Comparison of ENCODE assay signal across 15 cellular contexts in genomic region chr5:6365977-6366590, GRCh38. TPM values are rescaled to one million over a fixed set of nuclear protein-coding genes. Genes with fewer than 3 reads are reported as not detected.
DNase-seq lines count a peak whose midpoint lies in the region; ATAC-seq, FAIRE-seq and TF ChIP-seq lines count a peak whose summit lies in the region.
"Had no signal": no experiment of that assay in that cellular context is flagged by ENCODE, and none has a peak within 500 bp of the region (broad histone marks: within the 10 kb centered on the region; RNA-seq: fewer than 3 reads in every experiment).

No MANE protein-coding gene starts in this region.

- H3K4me3 ChIP-seq in dorsolateral prefrontal cortex (no peak overlapping the region), stomach (no peak overlapping the region), HepG2 (replicated peaks in 1 of 3; ENCODE audit: insufficient read depth in 1 of 3, low read depth in 2 of 3, low read length in 3 of 3) (no peak overlapping the region)
- H3K4me3 ChIP-seq: cardiac muscle cell had no signal

- 75 to 78% (median 78%) methylated on average over 14 to 16 of the region's 16 CpGs for WGBS in stomach, 5 donors
- WGBS in HepG2 (ENCODE audit: low lambda C conversion rate), result 93% methylated on average over 13 of the region's 16 CpGs

- H3K79me2 ChIP-seq in HepG2 (ENCODE audit: insufficient read depth, low read length), result no peaks in the 10 kb centered on the region

- H3K27me3 ChIP-seq in dorsolateral prefrontal cortex (no peaks in the 10 kb centered on the region), stomach (no peaks in the 10 kb centered on the region), HepG2 (ENCODE audit: control insufficient read depth in 1 of 2, insufficient read depth in 2 of 2, low read length in 2 of 2) (no peaks in the 10 kb centered on the region)
- H3K27me3 ChIP-seq: cardiac muscle cell had no signal

- H3K4me2 ChIP-seq in HepG2 (ENCODE audit: low read depth, low read length), result no peak overlapping the region
- H3K4me2 ChIP-seq: KMS-11 had no signal

- peaks cover 4% of the 10 kb centered on the region for H3K4me1 Mint-ChIP-seq in activated CD4-positive, alpha-beta memory T cell treated with anti-CD3 and anti-CD28 coated beads, Interleukin-2, amount 10 ng/mL, durations not matched to agents 7 days and 5 days
- H3K4me1 Mint-ChIP-seq in activated CD4-positive, alpha-beta memory T cell treated with anti-CD3 and anti-CD28 coated beads for 36 hours (ENCODE audit: low read depth), result peaks cover 1% of the 10 kb centered on the region

- TF ChIP-seq RAD21 in HepG2 (CRISPR knock-in tag; IDR thresholded peaks at IDR 0.05), result no peak

- TF ChIP-seq EP300 in stomach (IDR thresholded peaks at IDR 0.05), result no peak
- TF ChIP-seq EP300 in HepG2 (IDR thresholded peaks at IDR 0.05; ENCODE audit: low read depth in 2 of 2, low read length in 2 of 2), result no peak
- TF ChIP-seq EP300 in HepG2 (CRISPR knock-in tag; IDR thresholded peaks at IDR 0.05; ENCODE audit: borderline replicate concordance), result no peak

- BruUV-seq in HepG2 (replicated peaks; lab: Mats Ljungman, UMichigan), result no TSS peak

- CTCF ChIA-PET in activated CD4-positive, alpha-beta memory T cell treated with anti-CD3 and anti-CD28 coated beads, Interleukin-2, amount 10 ng/mL, durations not matched to agents 7 days and 5 days (lab: Charles Lee), result no interaction called here
- CTCF ChIA-PET in activated CD4-positive, alpha-beta memory T cell treated with anti-CD3 and anti-CD28 coated beads for 36 hours (lab: Charles Lee), result no interaction called here
- CTCF ChIA-PET in HepG2 (lab: Yijun Ruan, JAX; ENCODE audit: low intra/inter-chr PET ratio, low total read pairs), result no interaction called here

- DNase-seq in activated CD4-positive, alpha-beta memory T cell treated with anti-CD3 and anti-CD28 coated beads, Interleukin-2, amount 10 ng/mL, durations not matched to agents 7 days and 5 days, result no peak
- DNase-seq in activated CD4-positive, alpha-beta memory T cell treated with anti-CD3 and anti-CD28 coated beads for 36 hours, result no peak
- DNase-seq in NAMALWA (ENCODE audit: low spot score) (peak; percentile 36), dorsolateral prefrontal cortex (peak in 3 of 10 donors; percentile 17 to 54 (median 31)), stomach (peak; percentile 8), kidney glomerular epithelial cell (lab: John Stamatoyannopoulos, UW) (no peak), HepG2 (ENCODE audit: low spot score) (no peak)
- DNase-seq: erythroblast, NCI-H2227 treated with DMSO at 0.1 percent for 48 hours, nucleus accumbens had no signal

- FAIRE-seq in HepG2 (lab: Jason Lieb, UNC), result no peak
- FAIRE-seq: urothelium cell line had no signal

- no peaks in the 10 kb centered on the region for H4K20me1 ChIP-seq in HepG2 (ENCODE audit: insufficient read depth, low read length)

- in situ Hi-C loops in HepG2 (cut with HindIII; ENCODE audit: extremely low pct_ligation_motif_present, low pct_unique_long_range_greater_than_20kb), result no loop called here

- TF ChIP-seq POLR2A in stomach (IDR thresholded peaks at IDR 0.05) (no peak), HepG2 (IDR thresholded peaks at IDR 0.05; ENCODE audit: insufficient read depth in 1 of 2, low read depth in 2 of 2, low read length in 2 of 2) (no peak)

- H3K4me1 ChIP-seq in stomach (no peaks in the 10 kb centered on the region), HepG2 (ENCODE audit: insufficient read depth, low read length) (no peaks in the 10 kb centered on the region)

- TF ChIP-seq CTCF in dorsolateral prefrontal cortex (IDR thresholded peaks at IDR 0.05 in 54 of 56, conservative IDR thresholded peaks at IDR 0.05 in 2 of 56; ENCODE audit: low read depth in 1 of 56, partially characterized antibody in 56 of 56) (no peak), stomach (IDR thresholded peaks at IDR 0.05) (no peak), HepG2 (CRISPR knock-in tag; IDR thresholded peaks at IDR 0.05) (no peak)

- H3K27ac Mint-ChIP-seq in activated CD4-positive, alpha-beta memory T cell treated with anti-CD3 and anti-CD28 coated beads, Interleukin-2, amount 10 ng/mL, durations not matched to agents 7 days and 5 days, result peak overlapping the region; percentile 26
- H3K27ac Mint-ChIP-seq in activated CD4-positive, alpha-beta memory T cell treated with anti-CD3 and anti-CD28 coated beads for 36 hours, result no peak overlapping the region

- POLR2A ChIA-PET in activated CD4-positive, alpha-beta memory T cell treated with anti-CD3 and anti-CD28 coated beads, Interleukin-2, amount 10 ng/mL, durations not matched to agents 7 days and 5 days (lab: Charles Lee), result interaction anchor here (1.2 kb wide), 1 partner anchor 10 kb away, joined by 3 read pairs; no protein-coding TSS in a partner anchor
- POLR2A ChIA-PET in activated CD4-positive, alpha-beta memory T cell treated with anti-CD3 and anti-CD28 coated beads for 36 hours (lab: Charles Lee), result no interaction called here
- POLR2A ChIA-PET in HepG2 (lab: Yijun Ruan, JAX), result no interaction called here

- intact Hi-C loops in activated CD4-positive, alpha-beta memory T cell treated with anti-CD3 and anti-CD28 coated beads for 36 hours (cut with micrococcal nuclease), result no loop called here
- intact Hi-C loops in dorsolateral prefrontal cortex (cut with DNase I) (no loop called here), stomach (cut with DNase I; ENCODE audit: low total_unique reads) (no loop called here), HepG2 (cut with micrococcal nuclease; ENCODE audit: unreplicated experiment) (no loop called here)

- H3K36me3 ChIP-seq in stomach, result peaks cover 28 to 81% (median 65%) of the 10 kb centered on the region in 4 donors
- peaks cover 4 to 12% of the 10 kb centered on the region in 2 experiments; a peak in 4 of 5 replicates for H3K36me3 ChIP-seq in HepG2 (replicated peaks in 1 of 2; ENCODE audit: control insufficient read depth in 1 of 2, insufficient read depth in 2 of 2, low read length in 2 of 2)

- no peaks in the 10 kb centered on the region for H3K9me3 Mint-ChIP-seq in activated CD4-positive, alpha-beta memory T cell treated with anti-CD3 and anti-CD28 coated beads, Interleukin-2, amount 10 ng/mL, durations not matched to agents 7 days and 5 days
- no peaks in the 10 kb centered on the region for H3K9me3 Mint-ChIP-seq in activated CD4-positive, alpha-beta memory T cell treated with anti-CD3 and anti-CD28 coated beads for 36 hours

- no peak overlapping the region for H2AFZ ChIP-seq in HepG2 (ENCODE audit: low read length)

- ATAC-seq in GM21619 (IDR thresholded peaks at IDR 0.05; ENCODE audit: unreplicated experiment), result no peak
- ATAC-seq in HepG2, result no peak

- no peaks in the 10 kb centered on the region for H3K27me3 Mint-ChIP-seq in activated CD4-positive, alpha-beta memory T cell treated with anti-CD3 and anti-CD28 coated beads, Interleukin-2, amount 10 ng/mL, durations not matched to agents 7 days and 5 days
- no peaks in the 10 kb centered on the region for H3K27me3 Mint-ChIP-seq in activated CD4-positive, alpha-beta memory T cell treated with anti-CD3 and anti-CD28 coated beads for 36 hours

- H3K27ac ChIP-seq in dorsolateral prefrontal cortex (peak overlapping the region in 30 of 59 donors; percentile 15 to 73 (median 47)), stomach (no peak overlapping the region), HepG2 (ENCODE audit: extremely low read length, insufficient read depth, low read length) (no peak overlapping the region)
- H3K27ac ChIP-seq: cardiac muscle cell, KMS-11, RWPE1 had no signal

- H3K36me3 Mint-ChIP-seq in activated CD4-positive, alpha-beta memory T cell treated with anti-CD3 and anti-CD28 coated beads, Interleukin-2, amount 10 ng/mL, durations not matched to agents 7 days and 5 days (ENCODE audit: low read depth), result peaks cover 66% of the 10 kb centered on the region
- H3K36me3 Mint-ChIP-seq in activated CD4-positive, alpha-beta memory T cell treated with anti-CD3 and anti-CD28 coated beads for 36 hours, result peaks cover 49% of the 10 kb centered on the region

- no peak overlapping the region for H3K4me3 Mint-ChIP-seq in activated CD4-positive, alpha-beta memory T cell treated with anti-CD3 and anti-CD28 coated beads, Interleukin-2, amount 10 ng/mL, durations not matched to agents 7 days and 5 days
- H3K4me3 Mint-ChIP-seq in activated CD4-positive, alpha-beta memory T cell treated with anti-CD3 and anti-CD28 coated beads for 36 hours, result no peak overlapping the region

- no peak overlapping the region for H3K9ac ChIP-seq in HepG2 (ENCODE audit: insufficient read depth, low read depth, low read length)
- H3K9ac ChIP-seq: KMS-11 had no signal

- H3K9me3 ChIP-seq in stomach (no peaks in the 10 kb centered on the region), HepG2 (ENCODE audit: low read length) (no peaks in the 10 kb centered on the region)

RNA-seq across cellular contexts. Expression of gene MED10, which starts 12.3 kb away (rescaled TPM):
- total RNA-seq in activated CD4-positive, alpha-beta memory T cell treated with anti-CD3 and anti-CD28 coated beads, Interleukin-2, amount 10 ng/mL, durations not matched to agents 7 days and 5 days, result 10 to 100 TPM; 50.1 to 52.9 TPM
- total RNA-seq in activated CD4-positive, alpha-beta memory T cell treated with anti-CD3 and anti-CD28 coated beads for 36 hours, result 10 to 100 TPM; 49.8 to 51.6 TPM
- 10 to 100 TPM; 24.3 to 59.5 (median 44.7) TPM for total RNA-seq in dorsolateral prefrontal cortex
- 100 to 1,000 TPM in 1 of 5 donors, 10 to 100 TPM in 4; 17.5 to 104 (median 25.2) TPM for total RNA-seq in stomach
- 10 to 100 TPM; 34.2 to 49.5 (median 34.4) TPM for polyA plus RNA-seq in stomach
- 11.2 and 13.2 TPM in 2 replicates for total RNA-seq in HepG2 (2016; rRNA removed; fragmentation: Illumina TruSeq; extraction: Trizol)
- 3.7 and 4.1 TPM in 2 replicates for total RNA-seq in HepG2 (2016; cell fraction: cytosol; rRNA removed; fragmentation: Illumina TruSeq; extraction: Trizol; ENCODE audit: low read depth)
- total RNA-seq in HepG2 (2016; cell fraction: insoluble cytoplasmic fraction; rRNA removed; fragmentation: Illumina TruSeq; extraction: Trizol), result 10.9 and 11.7 TPM in 2 replicates
- 7.8 and 8.2 TPM in 2 replicates for total RNA-seq in HepG2 (2016; cell fraction: membrane; rRNA removed; fragmentation: Illumina TruSeq; extraction: Trizol)
- total RNA-seq in HepG2 (2016; cell fraction: nucleus; rRNA removed; fragmentation: Illumina TruSeq; extraction: Trizol), result 13.7 and 13.9 TPM in 2 replicates
- polyA plus RNA-seq in HepG2 (2011; rRNA removed), result 23.7 and 24.4 TPM in 2 replicates
- polyA plus RNA-seq in HepG2 (2011; cell fraction: cytosol; rRNA removed), result 23.9 and 24.1 TPM in 2 replicates
- polyA plus RNA-seq in HepG2 (2011; cell fraction: nucleus; rRNA removed), result 26.0 and 30.0 TPM in 2 replicates
- polyA plus RNA-seq in HepG2 (2012), result 27.4 and 34.1 TPM in 2 replicates
- 9.0 and 10.1 TPM in 2 replicates for polyA plus RNA-seq in HepG2 (2016; cell fraction: cytosol; fragmentation: Illumina TruSeq; extraction: Trizol; ENCODE audit: low read depth)
- 34.9 and 37.5 TPM in 2 replicates for polyA plus RNA-seq in HepG2 (2016; cell fraction: insoluble cytoplasmic fraction; fragmentation: Illumina TruSeq; extraction: Trizol; ENCODE audit: low read depth)
- 10.9 and 13.7 TPM in 2 replicates for polyA plus RNA-seq in HepG2 (2016; cell fraction: membrane; fragmentation: Illumina TruSeq; extraction: Trizol; ENCODE audit: low read depth)
- polyA plus RNA-seq in HepG2 (2016; cell fraction: nucleus; fragmentation: Illumina TruSeq; extraction: Trizol; ENCODE audit: insufficient read depth, low read depth), result 25.8 and 28.5 TPM in 2 replicates
- 7.4 and 12.3 TPM in 2 replicates for polyA minus RNA-seq in HepG2 (2011; rRNA and poly(A)+ RNA removed; ENCODE audit: low replicate concordance)
- 5.0 and 5.5 TPM in 2 replicates for polyA minus RNA-seq in HepG2 (2011; cell fraction: cytosol; rRNA and poly(A)+ RNA removed)
- polyA minus RNA-seq in HepG2 (2011; cell fraction: nucleus; rRNA and poly(A)+ RNA removed), result 31.8 and 34.8 TPM in 2 replicates

Comparison
In these comparisons a context has a peak if more than half of its experiments do, and no peak if none do; other contexts are left out.
1. DNase-seq: peak in NAMALWA (single experiment) and stomach (single experiment); none in activated CD4-positive, alpha-beta memory T cell treated with anti-CD3 and anti-CD28 coated beads, Interleukin-2, amount 10 ng/mL, durations not matched to agents 7 days and 5 days (single experiment), activated CD4-positive, alpha-beta memory T cell treated with anti-CD3 and anti-CD28 coated beads for 36 hours (single experiment), kidney glomerular epithelial cell (single experiment) and HepG2 (single experiment).
2. H3K27ac ChIP-seq: peak in dorsolateral prefrontal cortex (30 of 59); none in stomach (0 of 5) and HepG2 (single experiment).